ENCODE assay signal across 14 cellular contexts in genomic region chr4:100983426-100983825, GRCh38.
"Had no signal": no experiment of that assay in that cellular context is flagged by ENCODE, and none has a peak within 500 bp of the region (broad histone marks: within the 10 kb centered on the region; RNA-seq: fewer than 3 reads in every experiment).

No MANE protein-coding gene starts in this region.

- H3K4me1 ChIP-seq: adrenal gland, prostate gland had no signal

- H3K9me3 ChIP-seq: adrenal gland, prostate gland had no signal

- H3K4me3 ChIP-seq: adrenal gland, dorsolateral prefrontal cortex, prostate gland had no signal

- H3K36me3 ChIP-seq: adrenal gland, prostate gland had no signal

- ATAC-seq: activated CD8-positive, alpha-beta memory T cell treated with anti-CD3 and anti-CD28 coated beads, Interleukin-2, amount 10 ng/mL, durations not matched to agents 7 days and 5 days; left ventricle myocardium superior; right cardiac atrium; stimulated activated naive CD8-positive, alpha-beta T cell treated with anti-CD3 and anti-CD28 coated beads, Interleukin-15, Interleukin-2, amounts not matched to agents 100 U/mL and 50 U/mL, for 24 hours had no signal

- DNase-seq: activated CD4-positive, alpha-beta T cell treated with anti-CD3 and anti-CD28 coated beads, Interleukin-2, amount 50 U/mL, for 48 hours; activated CD8-positive, alpha-beta memory T cell treated with anti-CD3 and anti-CD28 coated beads, Interleukin-2, amount 10 ng/mL, durations not matched to agents 7 days and 5 days; activated naive CD4-positive, alpha-beta T cell treated with anti-CD3 and anti-CD28 coated beads, Interleukin-2, amount 50 U/mL, for 16 hours; activated T-cell treated with anti-CD3 and anti-CD28 coated beads, Interleukin-2, amount 50 U/mL, for 24 hours; adrenal gland; dorsolateral prefrontal cortex; endodermal cell; left ventricle myocardium superior; occipital lobe; right cardiac atrium; stimulated activated naive CD8-positive, alpha-beta T cell treated with anti-CD3 and anti-CD28 coated beads, Interleukin-15, Interleukin-2, amounts not matched to agents 100 U/mL and 50 U/mL, for 24 hours; T-helper 1 cell; T1000 had no signal
